24 cellular contexts compared by ENCODE assay signal in the genomic region with DNA sequence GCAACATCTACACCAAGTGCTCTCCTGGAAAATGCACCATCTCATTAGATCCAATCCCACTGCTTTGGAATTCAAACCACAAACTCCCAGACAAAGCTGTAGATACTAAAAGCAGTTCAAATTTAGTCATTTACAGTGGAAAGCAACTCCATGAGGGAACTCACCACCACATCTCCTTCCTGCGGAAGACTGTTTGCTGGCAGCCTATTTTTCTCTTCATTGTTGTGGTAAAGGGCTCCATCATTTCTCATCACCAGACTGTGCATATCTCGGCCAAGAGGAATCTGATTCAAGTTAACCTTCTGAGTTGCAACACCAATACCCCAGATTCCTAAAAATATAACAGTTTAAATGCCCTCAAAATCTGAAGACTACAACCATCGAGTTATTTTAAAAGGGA. TPM values are rescaled to one million over a fixed set of nuclear protein-coding genes. Genes with fewer than 3 reads are reported as not detected.
A peak's percentile ranks its signal among the peaks of the same experiment; 100 is the strongest.
DNase-seq lines count a peak whose midpoint lies in the region; ATAC-seq and TF ChIP-seq lines count a peak whose summit lies in the region.
"Had no signal": no experiment of that assay in that cellular context is flagged by ENCODE, and none has a peak within 500 bp of the region (broad histone marks: within the 10 kb centered on the region; RNA-seq: fewer than 3 reads in every experiment).

No MANE protein-coding gene starts in this region.

- intact Hi-C loops in CD8-positive, alpha-beta T cell (cut with DNase I, micrococcal nuclease) = no loop called here
- intact Hi-C loops in esophagus squamous epithelium (cut with DNase I) = no loop called here

- H3K27me3 Mint-ChIP-seq in CD8-positive, alpha-beta T cell (ENCODE audit: low read depth) = no peaks in the 10 kb centered on the region
- H3K27me3 Mint-ChIP-seq: activated B cell treated with CpG ODN at 0.5 μM for 24 hours; activated CD8-positive, alpha-beta T cell treated with anti-CD3 and anti-CD28 coated beads for 36 hours; activated T-cell treated with anti-CD3 and anti-CD28 coated beads, Interleukin-2, amount 50 U/mL, for 24 hours; naive thymus-derived CD8-positive, alpha-beta T cell; progenitor cell of endocrine pancreas had no signal

- no peaks in the 10 kb centered on the region for H3K36me3 ChIP-seq in CD8-positive, alpha-beta T cell (ENCODE audit: insufficient read depth, low read length)
- peaks cover 0 to 91% (median 26%) of the 10 kb centered on the region in 3 donors for H3K36me3 ChIP-seq in esophagus squamous epithelium

- WGBS in esophagus squamous epithelium, 2 donors = 82% methylated on average over 3 of the region's 3 CpGs

- no peak for ATAC-seq in CD8-positive, alpha-beta T cell
- ATAC-seq in HG03378 (IDR thresholded peaks at IDR 0.05; ENCODE audit: unreplicated experiment) = no peak
- ATAC-seq: activated CD8-positive, alpha-beta T cell treated with anti-CD3 and anti-CD28 coated beads for 36 hours; naive thymus-derived CD8-positive, alpha-beta T cell had no signal

- DNase-seq in CD8-positive, alpha-beta T cell = no peak
- DNase-seq in MV-4-11 (lab: John Stamatoyannopoulos, UW) (peak; percentile 15), fibroblast of gingiva (ENCODE audit: low read depth) (peak; percentile 71), renal cortical epithelial cell (ENCODE audit: low read depth) (peak; percentile 70), esophagus squamous epithelium (lab: John Stamatoyannopoulos, UW) (no peak), SK-N-DZ (ENCODE audit: low spot score) (no peak)
- DNase-seq: activated B cell treated with CpG ODN at 0.5 μM for 24 hours; activated CD8-positive, alpha-beta T cell treated with anti-CD3 and anti-CD28 coated beads for 36 hours; activated naive CD4-positive, alpha-beta T cell treated with anti-CD3 and anti-CD28 coated beads, Interleukin-2, amount 50 U/mL, for 16 hours; activated T-cell treated with anti-CD3 and anti-CD28 coated beads, Interleukin-2, amount 50 U/mL, for 24 hours; C1 segment of cervical spinal cord; erythroblast; H7; mammary epithelial cell; naive thymus-derived CD8-positive, alpha-beta T cell; NCI-H2171; NCI-H748 treated with DMSO at 0.1 percent for 48 hours; SHP77 treated with DMSO at 0.1 percent for 48 hours; stimulated activated CD4-positive, alpha-beta T cell treated with anti-CD3 and anti-CD28 coated beads, Interleukin-4, amount 100 ng/mL, for 24 hours; T-helper 2 cell had no signal

- no peaks in the 10 kb centered on the region for H3K27me3 ChIP-seq in CD8-positive, alpha-beta T cell (ENCODE audit: insufficient read depth, low read length)
- H3K27me3 ChIP-seq in esophagus squamous epithelium = no peaks in the 10 kb centered on the region

- H3K4me3 Mint-ChIP-seq in CD8-positive, alpha-beta T cell = no peak overlapping the region
- H3K4me3 Mint-ChIP-seq: activated B cell treated with CpG ODN at 0.5 μM for 24 hours; activated CD8-positive, alpha-beta T cell treated with anti-CD3 and anti-CD28 coated beads for 36 hours; activated T-cell treated with anti-CD3 and anti-CD28 coated beads, Interleukin-2, amount 50 U/mL, for 24 hours; naive thymus-derived CD8-positive, alpha-beta T cell had no signal

- H3K9me3 Mint-ChIP-seq in CD8-positive, alpha-beta T cell = no peaks in the 10 kb centered on the region
- H3K9me3 Mint-ChIP-seq: activated B cell treated with CpG ODN at 0.5 μM for 24 hours; activated CD8-positive, alpha-beta T cell treated with anti-CD3 and anti-CD28 coated beads for 36 hours; activated T-cell treated with anti-CD3 and anti-CD28 coated beads, Interleukin-2, amount 50 U/mL, for 24 hours; naive thymus-derived CD8-positive, alpha-beta T cell had no signal

- no peak overlapping the region for H3K4me3 ChIP-seq in CD8-positive, alpha-beta T cell (ENCODE audit: low read depth, low read length)
- no peak overlapping the region for H3K4me3 ChIP-seq in esophagus squamous epithelium
- H3K4me3 ChIP-seq: skin epidermis had no signal

- CTCF ChIA-PET in CD8-positive, alpha-beta T cell (lab: Charles Lee) = no interaction called here

- no peaks in the 10 kb centered on the region for H3K4me1 ChIP-seq in CD8-positive, alpha-beta T cell (ENCODE audit: insufficient read depth, low read length)
- H3K4me1 ChIP-seq in esophagus squamous epithelium = peaks cover 0 to 2% (median 0%) of the 10 kb centered on the region in 3 donors

- no peak overlapping the region for H3K27ac ChIP-seq in CD8-positive, alpha-beta T cell (ENCODE audit: low read depth, low read length)
- no peak overlapping the region for H3K27ac ChIP-seq in esophagus squamous epithelium
- H3K27ac ChIP-seq: KMS-11 had no signal

- peaks cover 32% of the 10 kb centered on the region for H3K36me3 Mint-ChIP-seq in CD8-positive, alpha-beta T cell

- no peaks in the 10 kb centered on the region for H3K9me3 ChIP-seq in CD8-positive, alpha-beta T cell (ENCODE audit: low read length)
- H3K9me3 ChIP-seq in esophagus squamous epithelium = no peaks in the 10 kb centered on the region

- no peak for TF ChIP-seq CTCF in CD8-positive, alpha-beta T cell (IDR thresholded peaks at IDR 0.05)
- TF ChIP-seq CTCF in esophagus squamous epithelium (IDR thresholded peaks at IDR 0.05) = no peak

- TF ChIP-seq POLR2A in esophagus squamous epithelium (IDR thresholded peaks at IDR 0.05) = no peak

- H3K27ac Mint-ChIP-seq in CD8-positive, alpha-beta T cell = peak overlapping the region; percentile 14
- H3K27ac Mint-ChIP-seq: activated B cell treated with CpG ODN at 0.5 μM for 24 hours; activated CD8-positive, alpha-beta T cell treated with anti-CD3 and anti-CD28 coated beads for 36 hours; activated T-cell treated with anti-CD3 and anti-CD28 coated beads, Interleukin-2, amount 50 U/mL, for 24 hours; naive thymus-derived CD8-positive, alpha-beta T cell; progenitor cell of endocrine pancreas had no signal

- POLR2A ChIA-PET in CD8-positive, alpha-beta T cell (lab: Charles Lee) = no interaction called here

- H3K4me1 Mint-ChIP-seq in CD8-positive, alpha-beta T cell (ENCODE audit: low read depth) = peaks cover 2% of the 10 kb centered on the region

RNA-seq across cellular contexts. Expression of a gene that starts 8.4 kb away (rescaled TPM):
- total RNA-seq in CD8-positive, alpha-beta T cell = 1 to 10 TPM; 1.2 to 1.4 TPM
- total RNA-seq in renal cortical epithelial cell (8.0 TPM in 2 replicates), esophagus squamous epithelium (10 to 100 TPM in 1 of 4 donors, 1 to 10 TPM in 3; 6.3 to 11.9 (median 9.2) TPM)
- 5.4 and 8.8 TPM in 2 replicates for polyA plus RNA-seq in SK-N-DZ (2014; cell fraction: cytosol; rRNA removed)
- 4.8 and 6.4 TPM in 2 replicates for polyA plus RNA-seq in SK-N-DZ (2014; cell fraction: nucleus; rRNA removed)

Comparison
In these comparisons a context has a peak if more than half of its experiments do, and no peak if none do; other contexts are left out.
1. DNase-seq: peak in MV-4-11 (single experiment), fibroblast of gingiva (single experiment) and renal cortical epithelial cell (single experiment); none in CD8-positive, alpha-beta T cell (0 of 7), esophagus squamous epithelium (single experiment) and SK-N-DZ (single experiment).